Comparison of ENCODE assay signal across 34 cellular contexts in the genomic region with DNA sequence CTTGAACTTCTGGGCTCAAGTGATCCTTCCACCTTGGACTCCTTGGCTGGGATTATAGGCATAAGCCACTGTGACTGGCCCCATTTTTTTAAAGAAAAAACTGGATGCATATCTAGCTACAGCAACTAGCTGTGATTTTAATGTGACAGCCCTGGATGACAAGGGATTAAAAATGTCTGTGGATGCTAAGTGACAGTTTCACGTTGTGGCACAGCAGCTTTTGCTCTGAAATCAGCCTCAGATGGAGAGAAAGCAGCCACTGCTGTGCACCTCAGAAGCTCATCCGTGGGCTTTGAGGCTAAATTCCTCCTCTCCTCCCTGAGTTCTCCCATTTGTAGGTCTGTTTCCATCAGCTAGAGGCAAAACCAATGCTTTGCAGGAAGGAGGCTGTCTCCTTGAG.
"Had no signal": no experiment of that assay in that cellular context is flagged by ENCODE, and none has a peak within 500 bp of the region (broad histone marks: within the 10 kb centered on the region; RNA-seq: fewer than 3 reads in every experiment).

No MANE protein-coding gene starts in this region.

- H3K27ac Mint-ChIP-seq: activated B cell treated with CpG ODN at 0.5 μM for 24 hours; activated CD8-positive, alpha-beta T cell treated with anti-CD3 and anti-CD28 coated beads for 36 hours; activated naive CD8-positive, alpha-beta T cell; activated T-helper 17 cell treated with anti-CD3 and anti-CD28 coated beads, Interleukin-2, amount 50 U/mL, for 72 hours; dendritic cell treated with granulocyte-macrophage colony-stimulating factor and Interleukin-4, amounts not matched to agents 40 ng/mL and 50 ng/mL, for 4 days; endodermal cell; T-cell; T-helper 1 cell treated with Interleukin-12 subunit alpha and Interleukin-12 subunit beta and Interleukin-4 antibody, amounts not matched to agents 30 μg/mL and 1 μg/mL, for 36 hours had no signal

- H3K36me3 ChIP-seq: breast epithelium, cardiac muscle cell, gastrocnemius medialis, heart left ventricle, WERI-Rb-1 had no signal

- H3K36me3 Mint-ChIP-seq: activated naive CD8-positive, alpha-beta T cell; T-cell had no signal

- H3K4me1 ChIP-seq: body of pancreas, breast epithelium, foreskin keratinocyte, gastrocnemius medialis had no signal

- H3K27me3 Mint-ChIP-seq: activated B cell treated with CpG ODN at 0.5 μM for 24 hours; activated CD8-positive, alpha-beta T cell treated with anti-CD3 and anti-CD28 coated beads for 36 hours; activated naive CD8-positive, alpha-beta T cell; activated T-helper 17 cell treated with anti-CD3 and anti-CD28 coated beads, Interleukin-2, amount 50 U/mL, for 72 hours; central memory CD8-positive, alpha-beta T cell; dendritic cell treated with granulocyte-macrophage colony-stimulating factor and Interleukin-4, amounts not matched to agents 40 ng/mL and 50 ng/mL, for 4 days had no signal

- H3K4me3 Mint-ChIP-seq: activated B cell treated with CpG ODN at 0.5 μM for 24 hours; activated CD8-positive, alpha-beta T cell treated with anti-CD3 and anti-CD28 coated beads for 36 hours; activated naive CD8-positive, alpha-beta T cell; activated T-cell treated with anti-CD3 and anti-CD28 coated beads, Interleukin-2, amount 50 U/mL, for 4 hours; activated T-helper 17 cell treated with anti-CD3 and anti-CD28 coated beads, Interleukin-2, amount 50 U/mL, for 72 hours; central memory CD8-positive, alpha-beta T cell; dendritic cell treated with granulocyte-macrophage colony-stimulating factor and Interleukin-4, amounts not matched to agents 40 ng/mL and 50 ng/mL, for 4 days; endodermal cell; T-cell; T-helper 1 cell treated with Interleukin-12 subunit alpha and Interleukin-12 subunit beta and Interleukin-4 antibody, amounts not matched to agents 30 μg/mL and 1 μg/mL, for 36 hours had no signal

- ATAC-seq: activated CD4-positive, CD25-positive, alpha-beta regulatory T cell treated with anti-CD3 and anti-CD28 coated beads, Interleukin-2, amount 50 U/mL, for 24 hours; activated CD8-positive, alpha-beta T cell treated with anti-CD3 and anti-CD28 coated beads for 36 hours; activated T-cell treated with anti-CD3 and anti-CD28 coated beads, Interleukin-2, amount 50 U/mL, for 4 hours; activated T-helper 17 cell treated with anti-CD3 and anti-CD28 coated beads, Interleukin-2, amount 50 U/mL, for 72 hours; body of pancreas; esophagus mucosa; foreskin keratinocyte; gastrocnemius medialis; heart left ventricle; T-cell had no signal

- H3K27ac ChIP-seq: body of pancreas, breast epithelium, cardiac muscle cell, coronary artery, foreskin keratinocyte, gastrocnemius medialis, heart left ventricle, WERI-Rb-1 had no signal

- DNase-seq: activated B cell treated with CpG ODN at 0.5 μM for 24 hours; activated CD4-positive, alpha-beta T cell treated with anti-CD3 and anti-CD28 coated beads for 48 hours; activated CD4-positive, alpha-beta T cell treated with anti-CD3 and anti-CD28 coated beads, Interleukin-2, amount 50 U/mL, for 1 hour; activated CD4-positive, alpha-beta T cell treated with anti-CD3 and anti-CD28 coated beads, Interleukin-2, amount 50 U/mL, for 48 hours; activated CD8-positive, alpha-beta memory T cell treated with anti-CD3 and anti-CD28 coated beads for 24 hours; activated CD8-positive, alpha-beta T cell treated with anti-CD3 and anti-CD28 coated beads for 36 hours; activated effector memory CD4-positive, alpha-beta T cell treated with Interleukin-2 at 50 U/mL for 16 hours; activated gamma-delta T cell treated with Interleukin-2 at 50 U/mL for 16 hours; activated naive CD4-positive, alpha-beta T cell treated with anti-CD3 and anti-CD28 coated beads, Interleukin-2, amount 50 U/mL, for 16 hours; activated naive CD4-positive, alpha-beta T cell treated with Interleukin-2 at 50 U/mL for 16 hours; activated T-cell treated with anti-CD3 and anti-CD28 coated beads, Interleukin-2, amount 50 U/mL, for 4 hours; amniotic stem cell; anterior cingulate cortex; body of pancreas; dorsolateral prefrontal cortex; effector memory CD4-positive, alpha-beta T cell; endodermal cell; foreskin keratinocyte; gastrocnemius medialis; glutamatergic neuron; heart left ventricle; T-cell; T-helper 9 cell; WERI-Rb-1 had no signal

- H3K4me1 Mint-ChIP-seq: activated B cell treated with CpG ODN at 0.5 μM for 24 hours; activated T-helper 17 cell treated with anti-CD3 and anti-CD28 coated beads, Interleukin-2, amount 50 U/mL, for 72 hours; central memory CD8-positive, alpha-beta T cell; endodermal cell; T-cell had no signal

- H3K9me3 Mint-ChIP-seq: activated B cell treated with CpG ODN at 0.5 μM for 24 hours; activated T-helper 17 cell treated with anti-CD3 and anti-CD28 coated beads, Interleukin-2, amount 50 U/mL, for 72 hours; central memory CD8-positive, alpha-beta T cell; dendritic cell treated with granulocyte-macrophage colony-stimulating factor and Interleukin-4, amounts not matched to agents 40 ng/mL and 50 ng/mL, for 4 days; T-cell had no signal

- H3K27me3 ChIP-seq: body of pancreas, breast epithelium, cardiac muscle cell, dorsolateral prefrontal cortex, foreskin keratinocyte, gastrocnemius medialis, heart left ventricle had no signal

- H3K4me3 ChIP-seq: body of pancreas, breast epithelium, cardiac muscle cell, coronary artery, dorsolateral prefrontal cortex, gastrocnemius medialis, heart left ventricle had no signal

- H3K9me3 ChIP-seq: body of pancreas, breast epithelium, gastrocnemius medialis had no signal
